ENCODE assay signal across 9 cellular contexts in the genomic region with DNA sequence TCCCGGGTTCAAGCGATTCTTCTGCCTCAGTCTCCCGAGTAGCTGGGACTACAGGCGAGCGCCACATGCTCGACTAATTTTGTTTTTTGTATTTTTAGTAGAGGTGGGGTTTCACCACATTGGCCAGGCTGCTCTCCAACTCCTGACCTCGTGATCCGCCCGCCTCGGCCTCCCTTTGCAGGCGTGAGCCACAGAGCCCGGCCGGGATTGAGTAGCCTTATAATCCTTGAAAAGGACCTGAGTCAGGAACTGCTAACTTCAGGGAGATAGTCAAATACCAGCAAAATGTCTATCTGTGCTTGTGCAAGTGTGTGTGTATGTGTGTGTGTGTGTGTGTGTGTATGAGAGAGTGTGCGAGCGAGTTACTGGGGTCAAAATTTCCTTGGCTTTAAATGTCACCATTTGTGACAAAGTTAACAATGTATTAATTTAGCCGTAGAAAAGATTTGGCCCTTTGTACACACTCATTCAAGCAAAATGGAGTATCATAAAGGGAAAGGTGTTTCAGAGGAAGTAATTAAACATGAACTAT. TPM values are rescaled to one million over a fixed set of nuclear protein-coding genes. Genes with fewer than 3 reads are reported as not detected.
A peak's percentile ranks its signal among the peaks of the same experiment; 100 is the strongest.
DNase-seq lines count a peak whose midpoint lies in the region; ATAC-seq and TF ChIP-seq lines count a peak whose summit lies in the region.
"Had no signal": no experiment of that assay in that cellular context is flagged by ENCODE, and none has a peak within 500 bp of the region (broad histone marks: within the 10 kb centered on the region; RNA-seq: fewer than 3 reads in every experiment).

No MANE protein-coding gene starts in this region.

- peak overlapping the region; percentile 78 for H2AFZ ChIP-seq in parathyroid adenoma

- DNase-seq in RPMI7951 (ENCODE audit: low read depth) (peak; percentile 48), esophagus muscularis mucosa (ENCODE audit: extremely low spot score) (no peak), NCI-H187 treated with DMSO at 0.1 percent for 48 hours (lab: John Stamatoyannopoulos, UW) (no peak)
- no peak for DNase-seq in stimulated activated CD4-positive, alpha-beta T cell treated with anti-CD3 and anti-CD28 coated beads, Interleukin-4, amount 100 ng/mL, for 4 hours
- no peak for DNase-seq in activated CD4-positive, alpha-beta T cell treated with anti-CD3 and anti-CD28 coated beads, Interleukin-2, amount 50 U/mL, for 1 hour
- DNase-seq: activated effector memory CD4-positive, alpha-beta T cell treated with anti-CD3 and anti-CD28 coated beads, Interleukin-2, amount 50 U/mL, for 16 hours had no signal

- no peak overlapping the region for H3K9ac ChIP-seq in parathyroid adenoma

- H3K27me3 ChIP-seq in esophagus muscularis mucosa (no peaks in the 10 kb centered on the region), parathyroid adenoma (ENCODE audit: control insufficient read depth, insufficient read depth, low read length) (no peaks in the 10 kb centered on the region)

- H3K36me3 ChIP-seq in esophagus muscularis mucosa (no peaks in the 10 kb centered on the region), parathyroid adenoma (ENCODE audit: control insufficient read depth, insufficient read depth, low read length) (no peaks in the 10 kb centered on the region)

- peaks cover 6% of the 10 kb centered on the region for H3K79me2 ChIP-seq in parathyroid adenoma

- intact Hi-C loops in esophagus muscularis mucosa (cut with DNase I), result loop anchor here (5.0 to 10.0 kb wide), 3 partner anchors 196 to 634 kb away; a partner anchor contains a TSS

- no peak for ATAC-seq in GM19351 (IDR thresholded peaks at IDR 0.05; ENCODE audit: unreplicated experiment)

- H3K4me3 ChIP-seq in GM08714 (ENCODE audit: low read length), result peak overlapping the region; percentile 34
- H3K4me3 ChIP-seq in esophagus muscularis mucosa, result peak overlapping the region in 2 of 4 donors; percentile 97 to 98
- H3K4me3 ChIP-seq in parathyroid adenoma (ENCODE audit: low read depth, low read length), result peak overlapping the region; percentile 81

- H3K9me3 ChIP-seq in esophagus muscularis mucosa (no peaks in the 10 kb centered on the region), parathyroid adenoma (ENCODE audit: control insufficient read depth, low read length) (no peaks in the 10 kb centered on the region)

- H3K4me1 ChIP-seq in esophagus muscularis mucosa, result peaks cover 10 to 37% (median 17%) of the 10 kb centered on the region in 4 donors
- no peaks in the 10 kb centered on the region for H3K4me1 ChIP-seq in parathyroid adenoma

- 83% methylated on average over 13 of the region's 16 CpGs for WGBS in esophagus muscularis mucosa

- TF ChIP-seq EP300 in esophagus muscularis mucosa (IDR thresholded peaks at IDR 0.05), result no peak

- TF ChIP-seq CTCF in esophagus muscularis mucosa (IDR thresholded peaks at IDR 0.05) (no peak), parathyroid adenoma (IDR thresholded peaks at IDR 0.05) (no peak)

- TF ChIP-seq POLR2A in esophagus muscularis mucosa (IDR thresholded peaks at IDR 0.05; ENCODE audit: low read depth), result no peak

- peak overlapping the region; percentile 64 for H3K4me2 ChIP-seq in parathyroid adenoma (ENCODE audit: low read length)

- peak overlapping the region in 3 of 4 donors; percentile 14 to 100 (median 98) for H3K27ac ChIP-seq in esophagus muscularis mucosa (replicated peaks in 1 of 4)
- H3K27ac ChIP-seq in parathyroid adenoma, result peak overlapping the region; percentile 99

RNA-seq across cellular contexts. Expression of a gene that starts 1.8 kb away (rescaled TPM):
- total RNA-seq in RPMI7951 (2014; rRNA removed; shearing (Covaris generic)), result 17.7 and 22.0 TPM in 2 replicates
- total RNA-seq in esophagus muscularis mucosa, result 10 to 100 TPM; 14.4 to 24.1 (median 23.2) TPM

RNA-seq across cellular contexts. Expression of a gene that starts 27.4 kb away (rescaled TPM):
- not detected in 2 replicates for total RNA-seq in RPMI7951 (2014; rRNA removed; shearing (Covaris generic))
- total RNA-seq in esophagus muscularis mucosa, result not detected
